In genomic region chr5:78745985-78746384, GRCh38 we compare ENCODE assay signal across 19 cellular contexts.
DNase-seq lines count a peak whose midpoint lies in the region; ATAC-seq and TF ChIP-seq lines count a peak whose summit lies in the region.
"Had no signal": no experiment of that assay in that cellular context is flagged by ENCODE, and none has a peak within 500 bp of the region (broad histone marks: within the 10 kb centered on the region; RNA-seq: fewer than 3 reads in every experiment).

No MANE protein-coding gene starts in this region.

- DNase-seq in AG20443 (ENCODE audit: low spot score) (peak; percentile 30), ascending aorta (ENCODE audit: low spot score in 2 of 2) (no peak), fibroblast of the aortic adventitia (ENCODE audit: low read depth) (peak; percentile 37), skeletal muscle cell (ENCODE audit: low read depth) (peak; percentile 15), thyroid gland (no peak), osteoblast (ENCODE audit: insufficient read length, low spot score, missing footprints) (no peak)
- DNase-seq: 8988T; Calu3; CD8-positive, alpha-beta T cell; EL; NCI-H1436 treated with DMSO at 0.1 percent for 48 hours; NCI-H2029; NCI-H2171 treated with DMSO at 0.1 percent for 48 hours; NCI-H526 treated with DMSO at 0.1 percent for 48 hours had no signal

- H3K4me2 ChIP-seq in osteoblast (ENCODE audit: insufficient read depth, low read length) = no peak overlapping the region

- no peak overlapping the region for H2AFZ ChIP-seq in osteoblast (ENCODE audit: low read length)

- H3K79me2 ChIP-seq in osteoblast (ENCODE audit: insufficient read depth, low read length) = no peaks in the 10 kb centered on the region

- intact Hi-C loops in ascending aorta (cut with DNase I) (loop anchor here (2.0 to 5.0 kb wide), 5 partner anchors 86 to 236 kb away; partner anchors contain the start of gene LHFPL2), thyroid gland (cut with DNase I) (no loop called here)

- no peaks in the 10 kb centered on the region for H4K20me1 ChIP-seq in osteoblast (ENCODE audit: insufficient read depth, low read length)

- peak overlapping the region; percentile 79 to 92 for H3K27ac ChIP-seq in ascending aorta
- no peak overlapping the region for H3K27ac ChIP-seq in thyroid gland
- H3K27ac ChIP-seq in osteoblast (ENCODE audit: low read depth, low read length) = no peak overlapping the region
- H3K27ac ChIP-seq: SJSA1 had no signal

- ATAC-seq in GM18517 (IDR thresholded peaks at IDR 0.05; ENCODE audit: unreplicated experiment) = no peak
- ATAC-seq in GM18858 (IDR thresholded peaks at IDR 0.05; ENCODE audit: unreplicated experiment) = no peak
- ATAC-seq: CD8-positive, alpha-beta T cell; GM12878; Panc1 had no signal

- H3K9me3 ChIP-seq in ascending aorta = no peaks in the 10 kb centered on the region
- H3K9me3 ChIP-seq in thyroid gland = no peaks in the 10 kb centered on the region
- H3K9me3 ChIP-seq in osteoblast (ENCODE audit: low read depth, low read length) = no peaks in the 10 kb centered on the region
- H3K9me3 ChIP-seq: SJSA1 had no signal

- H3K36me3 ChIP-seq in ascending aorta (no peaks in the 10 kb centered on the region), thyroid gland (no peaks in the 10 kb centered on the region), osteoblast (ENCODE audit: insufficient read depth, low read length) (no peaks in the 10 kb centered on the region)
- H3K36me3 ChIP-seq: SJSA1 had no signal

- H3K4me1 ChIP-seq in ascending aorta (peaks cover 10 to 24% of the 10 kb centered on the region in 2 donors), thyroid gland (peaks cover 7 to 8% of the 10 kb centered on the region in 2 donors), osteoblast (ENCODE audit: insufficient read depth, low read length) (peaks cover 15% of the 10 kb centered on the region)

- H3K27me3 ChIP-seq in ascending aorta = no peaks in the 10 kb centered on the region
- no peaks in the 10 kb centered on the region for H3K27me3 ChIP-seq in thyroid gland
- peaks cover 4% of the 10 kb centered on the region for H3K27me3 ChIP-seq in osteoblast (ENCODE audit: insufficient read depth, low read length)
- H3K27me3 ChIP-seq: SJSA1 had no signal

- WGBS in thyroid gland, 2 donors = 67 to 72% methylated on average over 3 of the region's 3 CpGs

- TF ChIP-seq POLR2A in thyroid gland (IDR thresholded peaks at IDR 0.05) = no peak

- H3K4me3 ChIP-seq in ascending aorta = no peak overlapping the region
- H3K4me3 ChIP-seq in fibroblast of the aortic adventitia (ENCODE audit: low read depth, low read length) = no peak overlapping the region
- H3K4me3 ChIP-seq in skeletal muscle cell (ENCODE audit: low read depth, low read length) = no peak overlapping the region
- H3K4me3 ChIP-seq in thyroid gland (replicated peaks in 1 of 3) = no peak overlapping the region
- H3K4me3 ChIP-seq in osteoblast (ENCODE audit: insufficient read depth, low read length) = no peak overlapping the region
- H3K4me3 ChIP-seq: GM12878, SJSA1 had no signal

- TF ChIP-seq CTCF in ascending aorta (IDR thresholded peaks at IDR 0.05) = no peak
- TF ChIP-seq CTCF in fibroblast of the aortic adventitia (IDR thresholded peaks at IDR 0.05; ENCODE audit: insufficient read depth, low read length) = no peak
- no peak for TF ChIP-seq CTCF in thyroid gland (IDR thresholded peaks at IDR 0.05)
- TF ChIP-seq CTCF in osteoblast (IDR thresholded peaks at IDR 0.05; ENCODE audit: extremely low read depth, low read depth, low read length) = no peak

Comparison
In these comparisons a context has a peak if more than half of its experiments do, and no peak if none do; other contexts are left out.
1. DNase-seq: peak in AG20443 (single experiment), fibroblast of the aortic adventitia (single experiment) and skeletal muscle cell (single experiment); none in ascending aorta (0 of 2), thyroid gland (0 of 2) and osteoblast (single experiment).
2. H3K27ac ChIP-seq: peak in ascending aorta (2 of 2); none in thyroid gland (0 of 3) and osteoblast (single experiment).